ENCODE assay signal across 3 cellular contexts in the genomic region with DNA sequence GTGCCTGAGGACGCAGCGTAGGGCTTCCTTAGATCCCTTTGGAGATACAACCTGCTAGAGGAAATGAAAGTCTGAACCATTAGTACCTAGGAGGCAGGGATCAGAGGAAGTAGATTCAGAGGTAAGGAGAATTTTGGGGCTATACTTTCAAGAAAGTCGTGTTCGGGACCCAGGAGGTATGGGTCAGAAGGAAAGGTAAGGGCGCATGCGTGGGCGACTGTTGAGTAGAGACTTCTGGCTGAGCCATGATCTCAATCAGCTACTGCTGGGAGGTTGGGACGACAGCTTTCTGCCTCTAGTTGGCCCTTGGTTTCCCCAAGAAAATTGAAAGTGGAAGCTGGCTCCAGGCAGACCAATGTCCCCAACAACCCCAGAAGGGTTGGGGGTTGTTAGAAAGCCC. TPM values are rescaled to one million over a fixed set of nuclear protein-coding genes. Genes with fewer than 3 reads are reported as not detected.
"Had no signal": no experiment of that assay in that cellular context is flagged by ENCODE, and none has a peak within 500 bp of the region (broad histone marks: within the 10 kb centered on the region; RNA-seq: fewer than 3 reads in every experiment).

No MANE protein-coding gene starts in this region.

RNA-seq across cellular contexts. Expression of a gene that starts 0.3 kb away (rescaled TPM):
- total RNA-seq: HepG2, IMR-90 had no signal
- polyA plus RNA-seq: HepG2, IgD-negative memory B cell, IMR-90 had no signal
